ENCODE assay signal across 8 cellular contexts in genomic region chr1:1692714-1693647, GRCh38. TPM values are rescaled to one million over a fixed set of nuclear protein-coding genes. Genes with fewer than 3 reads are reported as not detected.
DNase-seq lines count a peak whose midpoint lies in the region; ATAC-seq, FAIRE-seq and TF ChIP-seq lines count a peak whose summit lies in the region.
"Not testable (repeated sequence)": the region's sequence is repeated elsewhere in the genome, so short reads cannot be mapped to it uniquely, and the experiment has no call there.

SLC35E2B (minus strand) TSS chr1:1692795; CDS start chr1:1676699, 16,096 bp downstream.

- H3K27me3 ChIP-seq in right atrium auricular region; rectal smooth muscle tissue (ENCODE audit: control insufficient read depth, insufficient read depth, low read length): not testable (repeated sequence)

- H3K36me3 ChIP-seq in right atrium auricular region; rectal smooth muscle tissue (ENCODE audit: control insufficient read depth, insufficient read depth, low read length): not testable (repeated sequence)

- not testable (repeated sequence) for H3K9ac ChIP-seq in rectal smooth muscle tissue (ENCODE audit: low read length)

- H3K9me3 ChIP-seq in right atrium auricular region: not testable (repeated sequence)

- peak; percentile 85 for FAIRE-seq in urothelium cell line (lab: Jason Lieb, UNC)

- not testable (repeated sequence) for TF ChIP-seq CTCF in right atrium auricular region (IDR thresholded peaks at IDR 0.05)

- DNase-seq in NCI-H187 treated with DMSO at 0.1 percent for 48 hours (lab: John Stamatoyannopoulos, UW) (peak; percentile 35), amygdala (lab: John Stamatoyannopoulos, UW) (peak; percentile 16 to 95 (median 82)), right atrium auricular region (ENCODE audit: low spot score) (peak; percentile 90)
- DNase-seq in urothelium cell line (ENCODE audit: low spot score): not testable (repeated sequence)

- intact Hi-C loops in T-helper 2 cell treated with Interferon-gamma antibody and Interleukin-4, amounts not matched to agents 100 ng/mL and 5 ng/mL, for 36 hours (cut with micrococcal nuclease): loop anchor here (10.0 kb wide), 1 partner anchor 52 kb away; no protein-coding TSS in a partner anchor

- peak within 1 kb of the TSS; percentile 49 to 68 for H3K4me3 ChIP-seq in right atrium auricular region
- peak within 1 kb of the TSS; percentile 66 for H3K4me3 ChIP-seq in rectal smooth muscle tissue (ENCODE audit: low read length)

- H3K27ac ChIP-seq in right atrium auricular region (peak within 1 kb of the TSS; percentile 85 to 86), rectal smooth muscle tissue (ENCODE audit: low read depth, low read length) (peak within 1 kb of the TSS; percentile 79)

- ATAC-seq in GM18499 (IDR thresholded peaks at IDR 0.05; ENCODE audit: insufficient read depth, unreplicated experiment): peak; percentile 53
- peak; percentile 76 for ATAC-seq in HG02943 (IDR thresholded peaks at IDR 0.05; ENCODE audit: low read depth, unreplicated experiment)

- H3K4me1 ChIP-seq in right atrium auricular region; rectal smooth muscle tissue (ENCODE audit: control insufficient read depth, insufficient read depth, low read length): not testable (repeated sequence)

RNA-seq across cellular contexts. Expression of gene SLC35E2B, which starts in this region (rescaled TPM):
- total RNA-seq in T-helper 2 cell treated with Interferon-gamma antibody and Interleukin-4, amounts not matched to agents 100 ng/mL and 5 ng/mL, for 36 hours: 53.6 and 54.4 TPM in 2 replicates
- 10 to 100 TPM; 18.4 to 22.1 TPM for total RNA-seq in right atrium auricular region
